1 cellular context compared by ENCODE assay signal in the genomic region with DNA sequence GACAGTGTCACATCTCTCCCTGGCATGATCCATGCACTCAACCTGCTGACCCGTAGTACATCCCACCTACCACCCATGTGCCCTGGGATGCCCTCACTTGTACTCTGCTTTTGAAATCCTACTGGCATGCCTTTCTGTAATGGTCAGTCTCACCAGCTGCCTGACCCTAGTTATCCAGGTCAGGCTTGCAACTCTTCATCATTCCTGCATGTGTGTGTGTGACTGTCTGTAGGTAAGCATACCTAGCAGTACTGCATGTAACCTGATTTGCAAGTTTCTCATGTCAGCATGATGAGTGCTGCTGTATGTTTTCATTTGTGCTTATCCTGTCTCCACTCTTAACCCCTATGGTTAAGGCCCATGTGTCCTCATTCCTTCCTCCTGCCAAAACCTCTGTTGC.
TF ChIP-seq lines count a peak whose summit lies in the region.

No MANE protein-coding gene starts in this region.

TF ChIP-seq in IMR-90, 13 proteins besides CTCF, POLR2A, EP300 and RAD21 (continued from another document):
- TF ChIP-seq MAZ (IDR thresholded peaks at IDR 0.05; ENCODE audit: borderline replicate concordance, low read depth, low read length): no peak
- no peak for TF ChIP-seq MXI1 (IDR thresholded peaks at IDR 0.05; ENCODE audit: borderline replicate concordance, low read depth, low read length)
- no peak for TF ChIP-seq FOS (IDR thresholded peaks at IDR 0.05; ENCODE audit: low read depth, low read length)
- TF ChIP-seq RFX5 (IDR thresholded peaks at IDR 0.05; ENCODE audit: low read depth, low read length): no peak
- no peak for TF ChIP-seq MAFK (IDR thresholded peaks at IDR 0.05; ENCODE audit: low read depth, low read length)
- TF ChIP-seq, protein P1, sequence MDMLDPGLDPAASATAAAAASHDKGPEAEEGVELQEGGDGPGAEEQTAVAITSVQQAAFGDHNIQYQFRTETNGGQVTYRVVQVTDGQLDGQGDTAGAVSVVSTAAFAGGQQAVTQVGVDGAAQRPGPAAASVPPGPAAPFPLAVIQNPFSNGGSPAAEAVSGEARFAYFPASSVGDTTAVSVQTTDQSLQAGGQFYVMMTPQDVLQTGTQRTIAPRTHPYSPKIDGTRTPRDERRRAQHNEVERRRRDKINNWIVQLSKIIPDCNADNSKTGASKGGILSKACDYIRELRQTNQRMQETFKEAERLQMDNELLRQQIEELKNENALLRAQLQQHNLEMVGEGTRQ (IDR thresholded peaks at IDR 0.05; ENCODE audit: low read depth, low read length): no peak
- TF ChIP-seq CHD1 (IDR thresholded peaks at IDR 0.05; ENCODE audit: low read depth, low read length): no peak
